In genomic region chr11:65423516-65424199, GRCh38 we compare ENCODE assay signal across 9 cellular contexts. TPM values are rescaled to one million over a fixed set of nuclear protein-coding genes. Genes with fewer than 3 reads are reported as not detected.
DNase-seq lines count a peak whose midpoint lies in the region; ATAC-seq, FAIRE-seq and TF ChIP-seq lines count a peak whose summit lies in the region.
"Had no signal": no experiment of that assay in that cellular context is flagged by ENCODE, and none has a peak within 500 bp of the region (broad histone marks: within the 10 kb centered on the region; RNA-seq: fewer than 3 reads in every experiment).

No MANE protein-coding gene starts in this region.

- POLR2A ChIA-PET in A549 (lab: Yijun Ruan, JAX): interaction anchor here (0.5 to 17.5 kb wide), 26 partner anchors 6 to 645 kb away, joined by 3 to 756 read pairs (median 6); partner anchors contain the start of genes DPF2, FRMD8, MALAT1 and NEAT1

- H3K27me3 Mint-ChIP-seq in osteocyte (ENCODE audit: unreplicated experiment): no peaks in the 10 kb centered on the region

- peak overlapping the region; percentile 99 for H3K27ac Mint-ChIP-seq in osteocyte (ENCODE audit: unreplicated experiment)

- H3K4me3 ChIP-seq in A549: peak overlapping the region; percentile 95
- H3K4me3 ChIP-seq in HFF-Myc (replicated peaks; ENCODE audit: low read depth, low read length): peak overlapping the region; percentile 74
- peak overlapping the region; percentile 96 for H3K4me3 ChIP-seq in fibroblast of pulmonary artery (replicated peaks; ENCODE audit: low read depth, low read length)

- H3K9me3 ChIP-seq in A549: no peaks in the 10 kb centered on the region

- no peak for TF ChIP-seq CTCF in A549 (IDR thresholded peaks at IDR 0.05)
- TF ChIP-seq CTCF in HFF-Myc (IDR thresholded peaks at IDR 0.05; ENCODE audit: low read depth, low read length, missing control alignments): no peak
- no peak for TF ChIP-seq CTCF in fibroblast of pulmonary artery (IDR thresholded peaks at IDR 0.05; ENCODE audit: low read length, missing control alignments)
- TF ChIP-seq CTCF in osteocyte (IDR thresholded peaks at IDR 0.05): no peak

- peak overlapping the region; percentile 89 for H3K4me2 ChIP-seq in A549

- no peak for TF ChIP-seq EP300 in A549 (IDR thresholded peaks at IDR 0.05)

- peaks cover 80% of the 10 kb centered on the region for H3K4me1 Mint-ChIP-seq in osteocyte (ENCODE audit: unreplicated experiment)

- peaks cover 46% of the 10 kb centered on the region for H3K36me3 Mint-ChIP-seq in osteocyte (ENCODE audit: unreplicated experiment)

- peak overlapping the region; percentile 97 to 100 for H3K27ac ChIP-seq in A549

- H3K9me3 Mint-ChIP-seq in osteocyte (ENCODE audit: unreplicated experiment): no peaks in the 10 kb centered on the region

- no peak for TF ChIP-seq RAD21 in A549 (conservative IDR thresholded peaks at IDR 0.05 in 1 of 2, IDR thresholded peaks at IDR 0.05 in 1 of 2)

- WGBS in A549 (ENCODE audit: missing lambda C conversion rate): 1% methylated on average over 18 of the region's 19 CpGs

- ATAC-seq in A549 (no peak), esophagus mucosa (no peak)

- TF ChIP-seq POLR2A in A549 (IDR thresholded peaks at IDR 0.05; ENCODE audit: low read length): peak; percentile 39

- H3K4me1 ChIP-seq in A549: peaks cover 23% of the 10 kb centered on the region

- H3K4me3 Mint-ChIP-seq in osteocyte (ENCODE audit: unreplicated experiment): peak overlapping the region; percentile 98

- no peak for FAIRE-seq in A549 (lab: Jason Lieb, UNC)
- FAIRE-seq: islet of Langerhans had no signal

- DNase-seq in A549 (ENCODE audit: low read depth in 1 of 2, low spot score in 1 of 2): peak in 1 of 2 experiments; percentile 57
- DNase-seq in HFF-Myc (ENCODE audit: extremely low read depth, low read depth): no peak
- DNase-seq in activated CD8-positive, alpha-beta memory T cell treated with anti-CD3 and anti-CD28 coated beads, Interleukin-2, amount 50 U/mL, for 48 hours: peak; percentile 76
- no peak for DNase-seq in fibroblast of pulmonary artery (ENCODE audit: low read depth)
- DNase-seq in osteocyte (ENCODE audit: extremely low spot score, unreplicated experiment): peak; percentile 74
- DNase-seq in NCI-H1436 (lab: John Stamatoyannopoulos, UW): no peak
- no peak for DNase-seq in GM03348 (ENCODE audit: low spot score)

- CTCF ChIA-PET in A549 (lab: Yijun Ruan, JAX): interaction anchor here (1.2 to 17.0 kb wide), 7 partner anchors 12 to 87 kb away, joined by 3 to 208 read pairs (median 5); partner anchors contain the start of genes FRMD8 and SLC25A45

TF ChIP-seq in A549, 52 proteins besides CTCF, POLR2A, EP300 and RAD21 (continues in another document):
- no peak for TF ChIP-seq NFE2L2 (conservative IDR thresholded peaks at IDR 0.05; ENCODE audit: low read length)
- TF ChIP-seq EHMT2 (IDR thresholded peaks at IDR 0.05; ENCODE audit: low read depth): no peak
- no peak; the same call in 1 of the 2 replicates for TF ChIP-seq FOSB (CRISPR knock-in tag; IDR thresholded peaks at IDR 0.05)
- peak; percentile 22 for TF ChIP-seq MAX (IDR thresholded peaks at IDR 0.05)
- TF ChIP-seq HOXA7 (CRISPR knock-in tag; IDR thresholded peaks at IDR 0.05): no peak; the same call in 1 of the 2 replicates
- TF ChIP-seq ELK1 (IDR thresholded peaks at IDR 0.05; ENCODE audit: low read depth, low read length): no peak
- TF ChIP-seq PBX3 (IDR thresholded peaks at IDR 0.05): no peak; the same call in 1 of the 2 replicates
- no peak for TF ChIP-seq CBX8 (IDR thresholded peaks at IDR 0.05)
- TF ChIP-seq RFX5 (IDR thresholded peaks at IDR 0.05): no peak
- no peak for TF ChIP-seq JUNB (IDR thresholded peaks at IDR 0.05)
- peak; percentile 86; the same call in 1 of the 2 replicates for TF ChIP-seq TFCP2L1 (CRISPR knock-in tag; IDR thresholded peaks at IDR 0.05)
- TF ChIP-seq ZSCAN20 (CRISPR knock-in tag; IDR thresholded peaks at IDR 0.05): no peak
- TF ChIP-seq ZC3H11A (IDR thresholded peaks at IDR 0.05): no peak; the same call in 1 of the 2 replicates
- no peak for TF ChIP-seq FOSL2 (IDR thresholded peaks at IDR 0.05)
- TF ChIP-seq FOSL2 (CRISPR knock-in tag; IDR thresholded peaks at IDR 0.05): no peak
- no peak for TF ChIP-seq MAZ (IDR thresholded peaks at IDR 0.05; ENCODE audit: borderline replicate concordance, low read depth, low read length)
- TF ChIP-seq FOXS1 (CRISPR knock-in tag; IDR thresholded peaks at IDR 0.05): no peak
- no peak for TF ChIP-seq NR3C1 (IDR thresholded peaks at IDR 0.05)
- no peak for TF ChIP-seq CHD2 (IDR thresholded peaks at IDR 0.05; ENCODE audit: low read length, partially characterized antibody)
- no peak for TF ChIP-seq ZFP36 (IDR thresholded peaks at IDR 0.05; ENCODE audit: borderline replicate concordance, partially characterized antibody)
- no peak for TF ChIP-seq CEBPB (IDR thresholded peaks at IDR 0.05)
- 0 out of 2 replicates have a peak, but pooled peaks have one; percentile 52 for TF ChIP-seq MYC (IDR thresholded peaks at IDR 0.05; ENCODE audit: borderline replicate concordance, low read length)
- no peak for TF ChIP-seq E2F6 (IDR thresholded peaks at IDR 0.05; ENCODE audit: borderline replicate concordance, low read depth)
- TF ChIP-seq TP53 (CRISPR knock-in tag; IDR thresholded peaks at IDR 0.05): no peak
- no peak for TF ChIP-seq ZNF302 (CRISPR knock-in tag; IDR thresholded peaks at IDR 0.05)
- no peak for TF ChIP-seq HDAC2 (IDR thresholded peaks at IDR 0.05)
- no peak for TF ChIP-seq KDM1A (IDR thresholded peaks at IDR 0.05; ENCODE audit: low read depth)
- TF ChIP-seq CBX2 (IDR thresholded peaks at IDR 0.05; ENCODE audit: borderline replicate concordance, low read depth): no peak
- no peak; the same call in none of the 2 replicates for TF ChIP-seq PHF8 (IDR thresholded peaks at IDR 0.05; ENCODE audit: borderline replicate concordance, low read depth)
- TF ChIP-seq RNF2 (IDR thresholded peaks at IDR 0.05; ENCODE audit: borderline replicate concordance, low read depth): no peak
- TF ChIP-seq NPAS2 (CRISPR knock-in tag; IDR thresholded peaks at IDR 0.05; ENCODE audit: borderline replicate concordance): no peak
- no peak for TF ChIP-seq RCOR1 (IDR thresholded peaks at IDR 0.05; ENCODE audit: low read depth, low read length)
- no peak for TF ChIP-seq BHLHE40 (IDR thresholded peaks at IDR 0.05; ENCODE audit: low read depth, low read length)
- TF ChIP-seq JUN (IDR thresholded peaks at IDR 0.05): peak; percentile 10 to 78; a peak in 4 of 5 replicates

RNA-seq across cellular contexts. Expression of gene NEAT1, which starts 1.1 kb away (rescaled TPM):
- 181 and 314 TPM in 2 replicates for polyA plus RNA-seq in A549 (2011; rRNA removed)
- polyA plus RNA-seq in A549 (2012; cell fraction: cytosol; rRNA removed): 137 and 155 TPM in 2 replicates
- polyA plus RNA-seq in A549 (2012; cell fraction: nucleus; rRNA removed): 406 and 691 TPM in 2 replicates
- 1,009 to 1,407 TPM (median 1,223 TPM) in 3 replicates for polyA plus RNA-seq in A549 (2017; fragmentation: RNase III; extraction: RNeasy Plus Mini Kit Qiagen cat#74134 plus additional on column Dnase treatment)
- polyA minus RNA-seq in A549 (2011; rRNA and poly(A)+ RNA removed): 160 and 161 TPM in 2 replicates
- total RNA-seq in osteocyte: 300 and 534 TPM in 2 replicates
- 389 TPM for total RNA-seq in esophagus mucosa

RNA-seq across cellular contexts. Expression of gene FRMD8, which starts 37.2 kb away (rescaled TPM):
- 12.2 and 12.9 TPM in 2 replicates for polyA plus RNA-seq in A549 (2011; rRNA removed)
- 30.5 and 36.6 TPM in 2 replicates for polyA plus RNA-seq in A549 (2012; cell fraction: cytosol; rRNA removed)
- 46.7 and 62.2 TPM in 2 replicates for polyA plus RNA-seq in A549 (2012; cell fraction: nucleus; rRNA removed)
- 16.5 to 20.0 TPM (median 17.4 TPM) in 3 replicates for polyA plus RNA-seq in A549 (2017; fragmentation: RNase III; extraction: RNeasy Plus Mini Kit Qiagen cat#74134 plus additional on column Dnase treatment)
- 12.1 and 14.5 TPM in 2 replicates for polyA minus RNA-seq in A549 (2011; rRNA and poly(A)+ RNA removed)
- total RNA-seq in osteocyte: 62.8 and 65.8 TPM in 2 replicates
- total RNA-seq in esophagus mucosa: 37.1 TPM

RNA-seq across cellular contexts. Expression of gene SLC25A45, which starts 41.2 kb away (rescaled TPM):
- 3.1 and 4.9 TPM in 2 replicates for polyA plus RNA-seq in A549 (2011; rRNA removed)
- polyA plus RNA-seq in A549 (2012; cell fraction: cytosol; rRNA removed): 3.1 and 4.9 TPM in 2 replicates
- polyA plus RNA-seq in A549 (2012; cell fraction: nucleus; rRNA removed): 12.5 and 14.9 TPM in 2 replicates
- polyA plus RNA-seq in A549 (2017; fragmentation: RNase III; extraction: RNeasy Plus Mini Kit Qiagen cat#74134 plus additional on column Dnase treatment): 7.9 to 8.6 TPM (median 8.1 TPM) in 3 replicates
- 7.0 and 9.0 TPM in 2 replicates for polyA minus RNA-seq in A549 (2011; rRNA and poly(A)+ RNA removed)
- total RNA-seq in osteocyte: 9.9 and 10.8 TPM in 2 replicates
- total RNA-seq in esophagus mucosa: 3.4 TPM

Comparison
In these comparisons a context has a peak if more than half of its experiments do, and no peak if none do; other contexts are left out.
1. DNase-seq: peak in activated CD8-positive, alpha-beta memory T cell treated with anti-CD3 and anti-CD28 coated beads, Interleukin-2, amount 50 U/mL, for 48 hours (single experiment) and osteocyte (single experiment); none in HFF-Myc (single experiment), fibroblast of pulmonary artery (single experiment), NCI-H1436 (single experiment) and GM03348 (single experiment).
2. Peak in every context shown above with its lines, with median percentiles within 50 percentile points of each other: H3K4me3 ChIP-seq.